8 cellular contexts compared by ENCODE assay signal in genomic region chr11:116895053-116895757, GRCh38. TPM values are rescaled to one million over a fixed set of nuclear protein-coding genes. Genes with fewer than 3 reads are reported as not detected.
DNase-seq lines count a peak whose midpoint lies in the region; ATAC-seq and TF ChIP-seq lines count a peak whose summit lies in the region.
"Had no signal": no experiment of that assay in that cellular context is flagged by ENCODE, and none has a peak within 500 bp of the region (broad histone marks: within the 10 kb centered on the region; RNA-seq: fewer than 3 reads in every experiment).

No MANE protein-coding gene starts in this region.

- no peaks in the 10 kb centered on the region for H3F3A ChIP-seq in GM23338 (replicated peaks; ENCODE audit: low read depth)

- H3K4me3 Mint-ChIP-seq in GM23338: no peak overlapping the region
- no peak overlapping the region for H3K4me3 Mint-ChIP-seq in stimulated activated effector memory CD8-positive, alpha-beta T cell treated with anti-CD3 and anti-CD28 coated beads, Interleukin-12 subunit alpha, Interleukin-12 subunit beta, amount 100 ng/mL, for 72 hours
- H3K4me3 Mint-ChIP-seq in T-helper 2 cell treated with Interferon-gamma antibody and Interleukin-4, amounts not matched to agents 5 μg/mL and 100 μg/mL, for 36 hours: no peak overlapping the region

- intact Hi-C loops in left ventricle myocardium inferior (cut with micrococcal nuclease): no loop called here

- H3K4me2 ChIP-seq in GM23338: no peak overlapping the region

- H3K4me1 Mint-ChIP-seq in GM23338: peaks cover 5% of the 10 kb centered on the region; the same call in 2 of the 3 replicates
- peaks cover 26% of the 10 kb centered on the region for H3K4me1 Mint-ChIP-seq in stimulated activated effector memory CD8-positive, alpha-beta T cell treated with anti-CD3 and anti-CD28 coated beads, Interleukin-12 subunit alpha, Interleukin-12 subunit beta, amount 100 ng/mL, for 72 hours
- peaks cover 15% of the 10 kb centered on the region for H3K4me1 Mint-ChIP-seq in T-helper 2 cell treated with Interferon-gamma antibody and Interleukin-4, amounts not matched to agents 5 μg/mL and 100 μg/mL, for 36 hours (ENCODE audit: low read depth)

- H3K27ac ChIP-seq in GM23338 (ENCODE audit: low read depth) (no peak overlapping the region), WERI-Rb-1 (no peak overlapping the region), left ventricle myocardium inferior (replicated peaks) (no peak overlapping the region)

- H3K9me3 ChIP-seq in WERI-Rb-1 (ENCODE audit: severe bottlenecking): no peaks in the 10 kb centered on the region
- peaks cover 4% of the 10 kb centered on the region for H3K9me3 ChIP-seq in left ventricle myocardium inferior (replicated peaks)
- H3K9me3 ChIP-seq: HAP-1 had no signal

- H3K27me3 ChIP-seq in GM23338 (ENCODE audit: insufficient read depth) (no peaks in the 10 kb centered on the region), WERI-Rb-1 (ENCODE audit: insufficient read depth, low read depth, severe bottlenecking) (no peaks in the 10 kb centered on the region), left ventricle myocardium inferior (ENCODE audit: low read depth) (no peaks in the 10 kb centered on the region)

- H3K9me3 Mint-ChIP-seq in GM23338: peaks cover 6% of the 10 kb centered on the region; the same call in 1 of the 3 replicates
- no peaks in the 10 kb centered on the region for H3K9me3 Mint-ChIP-seq in stimulated activated effector memory CD8-positive, alpha-beta T cell treated with anti-CD3 and anti-CD28 coated beads, Interleukin-12 subunit alpha, Interleukin-12 subunit beta, amount 100 ng/mL, for 72 hours
- H3K9me3 Mint-ChIP-seq in T-helper 2 cell treated with Interferon-gamma antibody and Interleukin-4, amounts not matched to agents 5 μg/mL and 100 μg/mL, for 36 hours: peaks cover 6% of the 10 kb centered on the region

- DNase-seq in GM23338 (ENCODE audit: low spot score) (peak; percentile 87), WERI-Rb-1 (peak; percentile 35), left ventricle myocardium inferior (no peak), Kasumi-1 (lab: John Stamatoyannopoulos, UW) (no peak)
- DNase-seq in stimulated activated effector memory CD8-positive, alpha-beta T cell treated with anti-CD3 and anti-CD28 coated beads, Interleukin-12 subunit alpha, Interleukin-12 subunit beta, amount 100 ng/mL, for 72 hours (ENCODE audit: low spot score in 2 of 2): no peak
- DNase-seq in T-helper 2 cell treated with Interferon-gamma antibody and Interleukin-4, amounts not matched to agents 5 μg/mL and 100 μg/mL, for 36 hours (ENCODE audit: low spot score): no peak

- H3K4me1 ChIP-seq in GM23338 (ENCODE audit: insufficient read depth) (no peaks in the 10 kb centered on the region), left ventricle myocardium inferior (peaks cover 13% of the 10 kb centered on the region)
- H3K4me1 ChIP-seq: HAP-1 had no signal

- H3K36me3 Mint-ChIP-seq in GM23338 (ENCODE audit: low read depth): peaks cover 19% of the 10 kb centered on the region
- H3K36me3 Mint-ChIP-seq in stimulated activated effector memory CD8-positive, alpha-beta T cell treated with anti-CD3 and anti-CD28 coated beads, Interleukin-12 subunit alpha, Interleukin-12 subunit beta, amount 100 ng/mL, for 72 hours: peaks cover 61% of the 10 kb centered on the region
- H3K36me3 Mint-ChIP-seq in T-helper 2 cell treated with Interferon-gamma antibody and Interleukin-4, amounts not matched to agents 5 μg/mL and 100 μg/mL, for 36 hours (ENCODE audit: low read depth): peaks cover 33% of the 10 kb centered on the region

- no peak overlapping the region for H2AFZ ChIP-seq in GM23338

- H3K27me3 Mint-ChIP-seq in GM23338 (ENCODE audit: insufficient read depth, low read depth, poor library complexity): peaks cover 4% of the 10 kb centered on the region
- no peaks in the 10 kb centered on the region for H3K27me3 Mint-ChIP-seq in T-helper 2 cell treated with Interferon-gamma antibody and Interleukin-4, amounts not matched to agents 5 μg/mL and 100 μg/mL, for 36 hours (ENCODE audit: low read depth)

- TF ChIP-seq CTCF in GM23338 (conservative IDR thresholded peaks at IDR 0.05; ENCODE audit: low read depth in 2 of 2): peak; percentile 86 to 96
- peak; percentile 72 for TF ChIP-seq CTCF in WERI-Rb-1 (IDR thresholded peaks at IDR 0.05; ENCODE audit: low read depth, low read length)
- peak; percentile 62 for TF ChIP-seq CTCF in left ventricle myocardium inferior (IDR thresholded peaks at IDR 0.05; ENCODE audit: borderline replicate concordance)

- H3K36me3 ChIP-seq in GM23338 (ENCODE audit: insufficient read depth) (peaks cover 9% of the 10 kb centered on the region; the same call in 1 of the 2 replicates), WERI-Rb-1 (peaks cover 15% of the 10 kb centered on the region), left ventricle myocardium inferior (peaks cover 50% of the 10 kb centered on the region)

- H3K9me2 ChIP-seq in GM23338 (ENCODE audit: insufficient read depth): no peaks in the 10 kb centered on the region

- H3K4me3 ChIP-seq in GM23338 (no peak overlapping the region), WERI-Rb-1 (ENCODE audit: low read depth, low read length) (no peak overlapping the region), left ventricle myocardium inferior (no peak overlapping the region)
- H3K4me3 ChIP-seq: HAP-1 had no signal

- H3K79me2 ChIP-seq in GM23338 (replicated peaks; ENCODE audit: insufficient read depth): no peaks in the 10 kb centered on the region

- peak; percentile 100 for ATAC-seq in GM23338
- ATAC-seq in stimulated activated effector memory CD8-positive, alpha-beta T cell treated with anti-CD3 and anti-CD28 coated beads, Interleukin-12 subunit alpha, Interleukin-12 subunit beta, amount 100 ng/mL, for 72 hours: no peak
- no peak for ATAC-seq in HG02588 (IDR thresholded peaks at IDR 0.05; ENCODE audit: unreplicated experiment)

- peak overlapping the region; percentile 5 for H3K27ac Mint-ChIP-seq in GM23338
- peak overlapping the region; percentile 79 for H3K27ac Mint-ChIP-seq in stimulated activated effector memory CD8-positive, alpha-beta T cell treated with anti-CD3 and anti-CD28 coated beads, Interleukin-12 subunit alpha, Interleukin-12 subunit beta, amount 100 ng/mL, for 72 hours
- no peak overlapping the region for H3K27ac Mint-ChIP-seq in T-helper 2 cell treated with Interferon-gamma antibody and Interleukin-4, amounts not matched to agents 5 μg/mL and 100 μg/mL, for 36 hours

- peaks cover 5% of the 10 kb centered on the region for H4K20me1 ChIP-seq in GM23338 (replicated peaks; ENCODE audit: insufficient read depth)

TF ChIP-seq in GM23338, 12 proteins besides CTCF, POLR2A, EP300 and RAD21 (continues in another document):
- TF ChIP-seq CREB1 (CRISPR knock-in tag; IDR thresholded peaks at IDR 0.05; ENCODE audit: low read depth) (no peak), REST (IDR thresholded peaks at IDR 0.05; ENCODE audit: unreplicated experiment) (no peak), ZNF114 (CRISPR knock-in tag; IDR thresholded peaks at IDR 0.05) (no peak), ETS1 (IDR thresholded peaks at IDR 0.05) (no peak), NANOG (IDR thresholded peaks at IDR 0.05; ENCODE audit: borderline replicate concordance) (no peak), ZNF331 (CRISPR knock-in tag; IDR thresholded peaks at IDR 0.05; ENCODE audit: low read depth) (no peak)

RNA-seq across cellular contexts. Expression of gene APOA1, which starts 57.8 kb away (rescaled TPM):
- total RNA-seq in GM23338 (2014; rRNA removed; shearing (Covaris generic)): not detected in 2 replicates
- polyA plus RNA-seq in GM23338 (2016; fragmentation: Nextera tagmentation; extraction: Ambion mirVana): 0.60 and 1.2 TPM in 2 replicates
- 62.6 TPM for total RNA-seq in left ventricle myocardium inferior

Comparison
In these comparisons a context has a peak if more than half of its experiments do, and no peak if none do; other contexts are left out.
1. DNase-seq: peak in GM23338 (single experiment) and WERI-Rb-1 (single experiment); none in left ventricle myocardium inferior (single experiment), stimulated activated effector memory CD8-positive, alpha-beta T cell treated with anti-CD3 and anti-CD28 coated beads, Interleukin-12 subunit alpha, Interleukin-12 subunit beta, amount 100 ng/mL, for 72 hours (0 of 2), Kasumi-1 (0 of 2) and T-helper 2 cell treated with Interferon-gamma antibody and Interleukin-4, amounts not matched to agents 5 μg/mL and 100 μg/mL, for 36 hours (single experiment).
2. RNA of gene APOA1, which starts 57.8 kb away (total RNA-seq): 62.6 TPM in left ventricle myocardium inferior (single experiment); not detected in GM23338; every median in the first group is over 10 times any median in the second.
3. Peak in every context shown above with its lines, with median percentiles within 50 percentile points of each other: CTCF ChIP-seq.